In genomic region chrX:77561372-77561771, GRCh38 we compare ENCODE assay signal across 14 cellular contexts.
DNase-seq lines count a peak whose midpoint lies in the region; ATAC-seq, FAIRE-seq and TF ChIP-seq lines count a peak whose summit lies in the region.
"Had no signal": no experiment of that assay in that cellular context is flagged by ENCODE, and none has a peak within 500 bp of the region (broad histone marks: within the 10 kb centered on the region; RNA-seq: fewer than 3 reads in every experiment).

No MANE protein-coding gene starts in this region.

- no peak overlapping the region for H3K4me3 ChIP-seq in CD8-positive, alpha-beta T cell (ENCODE audit: low read depth, low read length)
- H3K4me3 ChIP-seq in HEK293 (ENCODE audit: low read depth, low read length) (no peak overlapping the region), K562 (no peak overlapping the region), pancreas (no peak overlapping the region)
- H3K4me3 ChIP-seq: GM12878, GM23248 had no signal

- no peak overlapping the region for H3K9ac ChIP-seq in K562 (ENCODE audit: insufficient read depth in 1 of 2, low read depth in 2 of 2, low read length in 2 of 2)
- H3K9ac ChIP-seq: GM23248 had no signal

- no peaks in the 10 kb centered on the region for H3K9me3 ChIP-seq in CD8-positive, alpha-beta T cell (ENCODE audit: low read length)
- H3K9me3 ChIP-seq in HEK293 (ENCODE audit: control insufficient read depth, insufficient read depth, low read depth, low read length) (no peaks in the 10 kb centered on the region), K562 (replicated peaks; ENCODE audit: control insufficient read depth, insufficient read depth, low read depth, low read length) (no peaks in the 10 kb centered on the region), pancreas (no peaks in the 10 kb centered on the region)
- H3K9me3 ChIP-seq: Caco-2 had no signal

- H3K27ac ChIP-seq in CD8-positive, alpha-beta T cell (ENCODE audit: low read depth, low read length), result no peak overlapping the region
- H3K27ac ChIP-seq in HEK293 (ENCODE audit: extremely low read depth, low read depth, low read length), result no peak overlapping the region
- no peak overlapping the region for H3K27ac ChIP-seq in K562 (ENCODE audit: extremely low read depth, low read depth, low read length)
- H3K27ac ChIP-seq in pancreas, result no peak overlapping the region
- H3K27ac ChIP-seq: GM23248 had no signal

- no peaks in the 10 kb centered on the region for H3K9me3 Mint-ChIP-seq in CD8-positive, alpha-beta T cell

- DNase-seq in CD8-positive, alpha-beta T cell, result no peak
- DNase-seq in K562 (ENCODE audit: extremely low read depth in 1 of 4, low spot score in 3 of 4), result no peak
- DNase-seq in pancreas, result no peak
- DNase-seq in activated CD4-positive, CD25-positive, alpha-beta regulatory T cell treated with anti-CD3 and anti-CD28 coated beads, Interleukin-2, amount 50 U/mL, for 72 hours, result no peak
- DNase-seq in NCI-H2196 treated with DMSO at 0.1 percent for 48 hours (lab: John Stamatoyannopoulos, UW; ENCODE audit: unreplicated experiment), result no peak
- DNase-seq: Caco-2; CD8-positive, alpha-beta memory T cell; GM23248 had no signal

- H3K4me2 ChIP-seq in K562 (ENCODE audit: insufficient read depth, low read length), result no peak overlapping the region

- no peaks in the 10 kb centered on the region for H3K4me1 ChIP-seq in CD8-positive, alpha-beta T cell (ENCODE audit: insufficient read depth, low read length)
- H3K4me1 ChIP-seq in HEK293 (ENCODE audit: control insufficient read depth, insufficient read depth, low read length), result no peaks in the 10 kb centered on the region
- H3K4me1 ChIP-seq in K562 (replicated peaks in 1 of 2; ENCODE audit: control insufficient read depth in 2 of 2, insufficient read depth in 2 of 2, low read length in 2 of 2), result no peaks in the 10 kb centered on the region
- no peaks in the 10 kb centered on the region for H3K4me1 ChIP-seq in pancreas
- H3K4me1 ChIP-seq: Caco-2 had no signal

- intact Hi-C loops in CD8-positive, alpha-beta T cell (cut with DNase I, micrococcal nuclease), result no loop called here
- intact Hi-C loops in K562 (cut with micrococcal nuclease), result no loop called here
- intact Hi-C loops in pancreas (cut with DNase I), result no loop called here

- no TSS peak for BruUV-seq in K562 (replicated peaks; lab: Mats Ljungman, UMichigan)

- H3K27me3 ChIP-seq in CD8-positive, alpha-beta T cell (ENCODE audit: insufficient read depth, low read length), result no peaks in the 10 kb centered on the region
- no peaks in the 10 kb centered on the region for H3K27me3 ChIP-seq in K562 (ENCODE audit: control insufficient read depth in 2 of 2, insufficient read depth in 2 of 2, low read length in 2 of 2)
- no peaks in the 10 kb centered on the region for H3K27me3 ChIP-seq in pancreas

- POLR2A ChIA-PET in CD8-positive, alpha-beta T cell (lab: Charles Lee), result no interaction called here
- POLR2A ChIA-PET in HEK293 (lab: Yijun Ruan, JAX) (no interaction called here), K562 (lab: Yijun Ruan, JAX) (no interaction called here)

- no peaks in the 10 kb centered on the region for H4K20me1 ChIP-seq in K562 (replicated peaks; ENCODE audit: control insufficient read depth, insufficient read depth, low read length)

- no peaks in the 10 kb centered on the region for H3K27me3 Mint-ChIP-seq in CD8-positive, alpha-beta T cell (ENCODE audit: low read depth)

- TF ChIP-seq RAD21 in K562 (CRISPR knock-in tag; conservative IDR thresholded peaks at IDR 0.05 in 1 of 2, IDR thresholded peaks at IDR 0.05 in 1 of 2), result no peak

- H3K9me1 ChIP-seq in K562 (ENCODE audit: control insufficient read depth, insufficient read depth, low read length), result no peaks in the 10 kb centered on the region

- peaks cover 41% of the 10 kb centered on the region for H3K36me3 Mint-ChIP-seq in CD8-positive, alpha-beta T cell

- no peak overlapping the region for H3K4me3 Mint-ChIP-seq in CD8-positive, alpha-beta T cell
- H3K4me3 Mint-ChIP-seq: CD14-positive monocyte; CD8-positive, alpha-beta memory T cell had no signal

- H3K36me3 ChIP-seq in CD8-positive, alpha-beta T cell (ENCODE audit: insufficient read depth, low read length), result no peaks in the 10 kb centered on the region
- H3K36me3 ChIP-seq in HEK293 (ENCODE audit: control insufficient read depth in 2 of 2, insufficient read depth in 1 of 2, low read length in 2 of 2), result peaks cover 12 to 32% of the 10 kb centered on the region in 2 experiments
- 0 out of 3 replicates have a peak, but pooled peaks cover 2% of the 10 kb centered on the region for H3K36me3 ChIP-seq in K562 (ENCODE audit: control insufficient read depth, insufficient read depth, low read length)
- no peaks in the 10 kb centered on the region for H3K36me3 ChIP-seq in pancreas

- no peak for TF ChIP-seq CTCF in CD8-positive, alpha-beta T cell (IDR thresholded peaks at IDR 0.05)
- TF ChIP-seq CTCF in HEK293 (tag by site-specific recombination; IDR thresholded peaks at IDR 0.05) (no peak), K562 (IDR thresholded peaks at IDR 0.05 in 2 of 3, conservative IDR thresholded peaks at IDR 0.05 in 1 of 3; ENCODE audit: insufficient read depth in 2 of 3, low read depth in 1 of 3, low read length in 3 of 3) (no peak), pancreas (IDR thresholded peaks at IDR 0.05) (no peak)

- peaks cover 2% of the 10 kb centered on the region for H3K4me1 Mint-ChIP-seq in CD8-positive, alpha-beta T cell (ENCODE audit: low read depth)
- H3K4me1 Mint-ChIP-seq: CD14-positive monocyte had no signal

- no peak for ATAC-seq in CD8-positive, alpha-beta T cell
- ATAC-seq in K562, result no peak
- ATAC-seq in pancreas, result no peak
- ATAC-seq: GM12878, HCT116 had no signal

- H3K79me2 ChIP-seq in K562 (ENCODE audit: control insufficient read depth, insufficient read depth, low read length), result no peaks in the 10 kb centered on the region

- no peak overlapping the region for H2AFZ ChIP-seq in K562 (ENCODE audit: low read depth, low read length)
- H2AFZ ChIP-seq: GM23248 had no signal

- CTCF ChIA-PET in CD8-positive, alpha-beta T cell (lab: Charles Lee), result no interaction called here
- CTCF ChIA-PET in HEK293 (lab: Yijun Ruan, JAX) (no interaction called here), K562 (lab: Yijun Ruan, JAX; ENCODE audit: low intra/inter-chr PET ratio) (no interaction called here)

- TF ChIP-seq POLR2A in K562 (conservative IDR thresholded peaks at IDR 0.05), result no peak

- no peak for TF ChIP-seq EP300 in K562 (IDR thresholded peaks at IDR 0.05; ENCODE audit: low read length)

- 32% methylated on average over 2 of the region's 2 CpGs for WGBS in K562 (ENCODE audit: insufficient coverage, low coverage, missing lambda C conversion rate)
- 69 to 87% methylated on average over 2 of the region's 2 CpGs for WGBS in pancreas, 2 donors

- FAIRE-seq in K562 (lab: Jason Lieb, UNC) (no peak), pancreas (lab: Jason Lieb, UNC) (peak; percentile 17)
- FAIRE-seq: GM18507, H54 had no signal

- in situ Hi-C loops in K562 (cut with MboI), result no loop called here

- H3K27ac Mint-ChIP-seq in CD8-positive, alpha-beta T cell, result peak overlapping the region; percentile 1
- H3K27ac Mint-ChIP-seq: CD8-positive, alpha-beta memory T cell had no signal

TF ChIP-seq in HEK293, 187 proteins besides CTCF, POLR2A, EP300 and RAD21:
- TF ChIP-seq ZNF175 (tag by site-specific recombination; IDR thresholded peaks at IDR 0.05), result no peak
- no peak for TF ChIP-seq SCRT2 (tag by site-specific recombination; IDR thresholded peaks at IDR 0.05)
- TF ChIP-seq FEZF1 (tag by site-specific recombination; IDR thresholded peaks at IDR 0.05), result no peak
- peak; percentile 35; the same call in 1 of the 2 replicates for TF ChIP-seq ZNF140 (tag by site-specific recombination; IDR thresholded peaks at IDR 0.05)

TF ChIP-seq in K562, 482 proteins besides CTCF, POLR2A, EP300 and RAD21:
- TF ChIP-seq EGR1 (conservative IDR thresholded peaks at IDR 0.05), result no peak
- no peak for TF ChIP-seq CSDE1 (IDR thresholded peaks at IDR 0.05)
- peak; percentile 67 for TF ChIP-seq MAFG (tag; conservative IDR thresholded peaks at IDR 0.05)
- TF ChIP-seq C11orf30 (IDR thresholded peaks at IDR 0.05; ENCODE audit: low read depth), result peak; percentile 61
- peak; percentile 79 for TF ChIP-seq ZNF316 (IDR thresholded peaks at IDR 0.05)
- peak; percentile 43; the same call in 1 of the 2 replicates for TF ChIP-seq MAFK (IDR thresholded peaks at IDR 0.05; ENCODE audit: low read length)
- TF ChIP-seq, protein P1, sequence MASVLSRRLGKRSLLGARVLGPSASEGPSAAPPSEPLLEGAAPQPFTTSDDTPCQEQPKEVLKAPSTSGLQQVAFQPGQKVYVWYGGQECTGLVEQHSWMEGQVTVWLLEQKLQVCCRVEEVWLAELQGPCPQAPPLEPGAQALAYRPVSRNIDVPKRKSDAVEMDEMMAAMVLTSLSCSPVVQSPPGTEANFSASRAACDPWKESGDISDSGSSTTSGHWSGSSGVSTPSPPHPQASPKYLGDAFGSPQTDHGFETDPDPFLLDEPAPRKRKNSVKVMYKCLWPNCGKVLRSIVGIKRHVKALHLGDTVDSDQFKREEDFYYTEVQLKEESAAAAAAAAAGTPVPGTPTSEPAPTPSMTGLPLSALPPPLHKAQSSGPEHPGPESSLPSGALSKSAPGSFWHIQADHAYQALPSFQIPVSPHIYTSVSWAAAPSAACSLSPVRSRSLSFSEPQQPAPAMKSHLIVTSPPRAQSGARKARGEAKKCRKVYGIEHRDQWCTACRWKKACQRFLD (CRISPR knock-in tag; IDR thresholded peaks at IDR 0.05), result no peak
- TF ChIP-seq MCM3 (IDR thresholded peaks at IDR 0.05), result no peak
- TF ChIP-seq ZNF134 (CRISPR knock-in tag; conservative IDR thresholded peaks at IDR 0.05), result no peak
- peak; percentile 66; the same call in 1 of the 2 replicates for TF ChIP-seq MAFF (IDR thresholded peaks at IDR 0.05; ENCODE audit: low read length)
- TF ChIP-seq NFE2 (IDR thresholded peaks at IDR 0.05; ENCODE audit: low read depth), result peak; percentile 72
- no peak for TF ChIP-seq EP400 (IDR thresholded peaks at IDR 0.05)
